In genomic region chr2:191638802-191639172, GRCh38 we compare ENCODE assay signal across 12 cellular contexts. TPM values are rescaled to one million over a fixed set of nuclear protein-coding genes. Genes with fewer than 3 reads are reported as not detected.
A peak's percentile ranks its signal among the peaks of the same experiment; 100 is the strongest.
DNase-seq lines count a peak whose midpoint lies in the region; ATAC-seq, FAIRE-seq and TF ChIP-seq lines count a peak whose summit lies in the region.
"Had no signal": no experiment of that assay in that cellular context is flagged by ENCODE, and none has a peak within 500 bp of the region (broad histone marks: within the 10 kb centered on the region; RNA-seq: fewer than 3 reads in every experiment).

No MANE protein-coding gene starts in this region.

- no peaks in the 10 kb centered on the region for H3K36me3 Mint-ChIP-seq in osteocyte (ENCODE audit: unreplicated experiment)

- TF ChIP-seq EP300 in A549 (IDR thresholded peaks at IDR 0.05) (no peak), esophagus muscularis mucosa (IDR thresholded peaks at IDR 0.05) (no peak)

- POLR2A ChIA-PET in A549 (lab: Yijun Ruan, JAX) = interaction anchor here (1.0 to 3.8 kb wide), 3 partner anchors 27 to 41 kb away, joined by 3 to 61 read pairs (median 3); partner anchors contain the start of gene NABP1
- POLR2A ChIA-PET in PC-3 (lab: Charles Lee; ENCODE audit: unreplicated experiment) = interaction anchor here (0.6 to 3.8 kb wide), 3 partner anchors 7 to 65 kb away, joined by 3 to 52 read pairs (median 4); partner anchors contain the start of gene NABP1

- H3K4me3 Mint-ChIP-seq in osteocyte (ENCODE audit: unreplicated experiment) = no peak overlapping the region

- H3K79me2 ChIP-seq in PC-3 (ENCODE audit: low read length) (no peaks in the 10 kb centered on the region), fibroblast of lung (ENCODE audit: control insufficient read depth, insufficient read depth, low read length) (no peaks in the 10 kb centered on the region)

- no peak for TF ChIP-seq CTCF in A549 (IDR thresholded peaks at IDR 0.05)
- TF ChIP-seq CTCF in PC-3 (conservative IDR thresholded peaks at IDR 0.05; ENCODE audit: low read depth, low read length) = no peak
- TF ChIP-seq CTCF in fibroblast of lung (conservative IDR thresholded peaks at IDR 0.05 in 1 of 2, IDR thresholded peaks at IDR 0.05 in 1 of 2; ENCODE audit: low read depth in 1 of 2, low read length in 2 of 2) = no peak
- no peak for TF ChIP-seq CTCF in esophagus muscularis mucosa (IDR thresholded peaks at IDR 0.05)
- no peak for TF ChIP-seq CTCF in osteocyte (IDR thresholded peaks at IDR 0.05)

- H2AFZ ChIP-seq in PC-3 (ENCODE audit: low read length) (0 out of 2 replicates have a peak overlapping the region, but pooled peaks have one; percentile 23), fibroblast of lung (ENCODE audit: low read length) (peak overlapping the region; percentile 29)

- TF ChIP-seq POLR2A in A549 (IDR thresholded peaks at IDR 0.05; ENCODE audit: low read length) = no peak
- TF ChIP-seq POLR2A in esophagus muscularis mucosa (IDR thresholded peaks at IDR 0.05; ENCODE audit: low read depth) = no peak

- ATAC-seq in A549 = no peak
- peak; percentile 43 for ATAC-seq in GM18907 (IDR thresholded peaks at IDR 0.05; ENCODE audit: unreplicated experiment)
- ATAC-seq in PC-3 = no peak

- no peaks in the 10 kb centered on the region for H3K9me3 Mint-ChIP-seq in osteocyte (ENCODE audit: unreplicated experiment)

- no peak overlapping the region for H3K27ac Mint-ChIP-seq in osteocyte (ENCODE audit: unreplicated experiment)

- H4K20me1 ChIP-seq in PC-3 (ENCODE audit: low read length) (no peaks in the 10 kb centered on the region), fibroblast of lung (ENCODE audit: control insufficient read depth, extremely low read depth, insufficient read depth, low read length) (no peaks in the 10 kb centered on the region)

- H3K9me2 ChIP-seq in PC-3 (replicated peaks; ENCODE audit: low read length) = no peaks in the 10 kb centered on the region

- TSS peak; percentile 26 for BruUV-seq in PC-3 (replicated peaks; lab: Mats Ljungman, UMichigan)

- H3K9ac ChIP-seq in PC-3 (ENCODE audit: low read length) = peak overlapping the region; percentile 92
- no peak overlapping the region for H3K9ac ChIP-seq in fibroblast of lung (ENCODE audit: insufficient read depth, low read length)

- H3K4me3 ChIP-seq in A549 = no peak overlapping the region
- peak overlapping the region; percentile 60; the same call in 1 of the 2 replicates for H3K4me3 ChIP-seq in PC-3 (ENCODE audit: low read length)
- H3K4me3 ChIP-seq in fibroblast of lung (replicated peaks in 1 of 4; ENCODE audit: control extremely low read depth in 1 of 4, insufficient read depth in 1 of 4, low read depth in 3 of 4, low read length in 4 of 4) = no peak overlapping the region
- H3K4me3 ChIP-seq in esophagus muscularis mucosa = no peak overlapping the region

- H3K4me1 ChIP-seq in A549 (peaks cover 43% of the 10 kb centered on the region), PC-3 (ENCODE audit: insufficient read depth, low read length) (peaks cover 61% of the 10 kb centered on the region), fibroblast of lung (ENCODE audit: control insufficient read depth, extremely low read depth, insufficient read depth, low read length) (peaks cover 24% of the 10 kb centered on the region), esophagus muscularis mucosa (peaks cover 0 to 7% (median 3%) of the 10 kb centered on the region in 4 donors)

- TF ChIP-seq RAD21 in A549 (conservative IDR thresholded peaks at IDR 0.05 in 1 of 2, IDR thresholded peaks at IDR 0.05 in 1 of 2) = no peak

- no peaks in the 10 kb centered on the region for H3K27me3 ChIP-seq in PC-3 (ENCODE audit: low read length)
- H3K27me3 ChIP-seq in fibroblast of lung (ENCODE audit: control insufficient read depth, insufficient read depth, low read length) = no peaks in the 10 kb centered on the region
- no peaks in the 10 kb centered on the region for H3K27me3 ChIP-seq in esophagus muscularis mucosa

- H3K36me3 ChIP-seq in PC-3 (ENCODE audit: low read depth, low read length) (no peaks in the 10 kb centered on the region), fibroblast of lung (ENCODE audit: control insufficient read depth, insufficient read depth, low read length) (no peaks in the 10 kb centered on the region), esophagus muscularis mucosa (no peaks in the 10 kb centered on the region)

- intact Hi-C loops in PC-3 (cut with micrococcal nuclease) = loop anchor here (1.0 kb wide), 5 partner anchors 8 to 67 kb away; partner anchors contain the start of gene NABP1
- intact Hi-C loops in esophagus muscularis mucosa (cut with DNase I) = no loop called here

- H3K27ac ChIP-seq in A549 (peak overlapping the region; percentile 74 to 79; a peak in 5 of 6 replicates), PC-3 (ENCODE audit: low read length) (peak overlapping the region; percentile 99), fibroblast of lung (ENCODE audit: insufficient read depth, low read length) (no peak overlapping the region), esophagus muscularis mucosa (replicated peaks in 1 of 4) (no peak overlapping the region)

- no peaks in the 10 kb centered on the region for H3K27me3 Mint-ChIP-seq in osteocyte (ENCODE audit: unreplicated experiment)

- DNase-seq in A549 (ENCODE audit: low read depth in 1 of 2, low spot score in 1 of 2) (no peak), PC-3 (no peak), fibroblast of lung (ENCODE audit: low read depth in 2 of 2) (no peak), SIG-M5 treated with dmso at 0.1 percent for 504 hours (lab: John Stamatoyannopoulos, UW; ENCODE audit: unreplicated experiment) (no peak), esophagus muscularis mucosa (ENCODE audit: extremely low spot score) (no peak), osteocyte (ENCODE audit: extremely low spot score, unreplicated experiment) (no peak), hippocampal formation (lab: John Stamatoyannopoulos, UW) (no peak)
- DNase-seq: C1 segment of cervical spinal cord; kidney; NCI-H1436; stimulated activated CD4-positive, alpha-beta T cell treated with anti-CD3 and anti-CD28 coated beads, Interleukin-2, amount 100 ng/mL, for 24 hours had no signal

- H3F3A ChIP-seq in PC-3 (ENCODE audit: low read length, unreplicated experiment) = peaks cover 23% of the 10 kb centered on the region

- H3K9me3 ChIP-seq in A549 = no peaks in the 10 kb centered on the region
- no peaks in the 10 kb centered on the region for H3K9me3 ChIP-seq in PC-3 (ENCODE audit: low read length)
- H3K9me3 ChIP-seq in fibroblast of lung (ENCODE audit: control insufficient read depth, insufficient read depth, low read depth, low read length) = no peaks in the 10 kb centered on the region
- H3K9me3 ChIP-seq in esophagus muscularis mucosa = no peaks in the 10 kb centered on the region

- 89% methylated on average over 1 of the region's 1 CpG for WGBS in A549 (ENCODE audit: missing lambda C conversion rate)
- WGBS in esophagus muscularis mucosa = 97% methylated on average over 1 of the region's 1 CpG

- CTCF ChIA-PET in A549 (lab: Yijun Ruan, JAX) = interaction anchor here (1.6 to 1.7 kb wide), 2 partner anchors 19 to 72 kb away, joined by 3 to 6 read pairs; no protein-coding TSS in a partner anchor
- CTCF ChIA-PET in PC-3 (lab: Charles Lee) = interaction anchor here (1.0 kb wide), 1 partner anchor 68 kb away, joined by 4 read pairs; no protein-coding TSS in a partner anchor

- no peak for FAIRE-seq in A549 (lab: Jason Lieb, UNC)
- FAIRE-seq: kidney had no signal

- H3K4me1 Mint-ChIP-seq in osteocyte (ENCODE audit: unreplicated experiment) = peaks cover 30% of the 10 kb centered on the region

- peak overlapping the region; percentile 81 for H3K4me2 ChIP-seq in A549
- H3K4me2 ChIP-seq in PC-3 (ENCODE audit: low read length) = peak overlapping the region; percentile 90
- peak overlapping the region; percentile 74 for H3K4me2 ChIP-seq in fibroblast of lung (ENCODE audit: extremely low read depth, insufficient read depth, low read length)

TF ChIP-seq in A549, 52 proteins besides CTCF, POLR2A, EP300 and RAD21:
- TF ChIP-seq HOXA7 (CRISPR knock-in tag; IDR thresholded peaks at IDR 0.05) = no peak
- no peak for TF ChIP-seq SREBF2 (IDR thresholded peaks at IDR 0.05)
- TF ChIP-seq FOXS1 (CRISPR knock-in tag; IDR thresholded peaks at IDR 0.05) = no peak
- TF ChIP-seq ESRRA (IDR thresholded peaks at IDR 0.05; ENCODE audit: borderline replicate concordance, low read length) = no peak
- no peak for TF ChIP-seq MAZ (IDR thresholded peaks at IDR 0.05; ENCODE audit: borderline replicate concordance, low read depth, low read length)
- no peak for TF ChIP-seq CBX8 (IDR thresholded peaks at IDR 0.05)
- TF ChIP-seq ZNF302 (CRISPR knock-in tag; IDR thresholded peaks at IDR 0.05) = no peak
- TF ChIP-seq, protein P1, sequence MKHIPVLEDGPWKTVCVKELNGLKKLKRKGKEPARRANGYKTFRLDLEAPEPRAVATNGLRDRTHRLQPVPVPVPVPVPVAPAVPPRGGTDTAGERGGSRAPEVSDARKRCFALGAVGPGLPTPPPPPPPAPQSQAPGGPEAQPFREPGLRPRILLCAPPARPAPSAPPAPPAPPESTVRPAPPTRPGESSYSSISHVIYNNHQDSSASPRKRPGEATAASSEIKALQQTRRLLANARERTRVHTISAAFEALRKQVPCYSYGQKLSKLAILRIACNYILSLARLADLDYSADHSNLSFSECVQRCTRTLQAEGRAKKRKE (CRISPR knock-in tag; IDR thresholded peaks at IDR 0.05; ENCODE audit: low read depth) = no peak
TF ChIP-seq in A549: peak in this region for 0.

RNA-seq across cellular contexts. Expression of gene NABP1, which starts 39.1 kb away (rescaled TPM):
- 13.6 and 22.4 TPM in 2 replicates for polyA plus RNA-seq in A549 (2011; rRNA removed)
- 1.7 and 1.8 TPM in 2 replicates for polyA plus RNA-seq in A549 (2012; cell fraction: cytosol; rRNA removed)
- polyA plus RNA-seq in A549 (2012; cell fraction: nucleus; rRNA removed) = 2.9 and 4.9 TPM in 2 replicates
- polyA plus RNA-seq in A549 (2017; fragmentation: RNase III; extraction: RNeasy Plus Mini Kit Qiagen cat#74134 plus additional on column Dnase treatment) = 21.9 to 22.2 TPM (median 21.9 TPM) in 3 replicates
- polyA minus RNA-seq in A549 (2011; rRNA and poly(A)+ RNA removed) = 19.0 and 21.4 TPM in 2 replicates
- total RNA-seq in PC-3 (2014; rRNA removed) = 45.4 and 56.8 TPM in 2 replicates
- total RNA-seq in fibroblast of lung = 77.8 and 117 TPM in 2 replicates
- polyA plus RNA-seq in fibroblast of lung = 64.2 and 123 TPM in 2 replicates
- 57.6 and 87.3 TPM in 2 replicates for polyA plus RNA-seq in fibroblast of lung (2012)
- 8.3 and 18.8 TPM in 2 replicates for polyA minus RNA-seq in fibroblast of lung (ENCODE audit: low replicate concordance)
- 10 to 100 TPM in 2 of 4 donors, 1 to 10 TPM in 2; 4.2 to 27.8 (median 8.0) TPM for total RNA-seq in esophagus muscularis mucosa
- total RNA-seq in osteocyte = 10.6 and 12.2 TPM in 2 replicates

Comparison
In these comparisons a context has a peak if more than half of its experiments do, and no peak if none do; other contexts are left out.
1. H3K27ac ChIP-seq: peak in A549 (2 of 2) and PC-3 (single experiment); none in fibroblast of lung (single experiment) and esophagus muscularis mucosa (0 of 4).
2. Peak in every context shown above with its lines, with median percentiles within 50 percentile points of each other: H3K4me2 ChIP-seq.